27 cellular contexts compared by ENCODE assay signal in genomic region chr11:15704064-15704463, GRCh38.
"Had no signal": no experiment of that assay in that cellular context is flagged by ENCODE, and none has a peak within 500 bp of the region (broad histone marks: within the 10 kb centered on the region; RNA-seq: fewer than 3 reads in every experiment).

No MANE protein-coding gene starts in this region.

- H3K4me3 Mint-ChIP-seq: activated CD4-positive, alpha-beta memory T cell treated with anti-CD3 and anti-CD28 coated beads for 36 hours; activated CD4-positive, alpha-beta T cell treated with anti-CD3 and anti-CD28 coated beads, Interleukin-2, amount 10 ng/mL, durations not matched to agents 24 days and 14 days; activated naive CD8-positive, alpha-beta T cell treated with anti-CD3 and anti-CD28 coated beads, Interleukin-2, amount 50 U/mL, for 24 hours; activated T-cell treated with anti-CD3 and anti-CD28 coated beads, Interleukin-2, amount 50 U/mL, for 4 hours; T-helper 1 cell treated with Interleukin-12 subunit alpha and Interleukin-12 subunit beta and Interleukin-4 antibody, amounts not matched to agents 30 μg/mL and 1 μg/mL, for 36 hours; WTC11 had no signal

- DNase-seq: activated CD4-positive, alpha-beta memory T cell treated with anti-CD3 and anti-CD28 coated beads for 36 hours; activated CD4-positive, alpha-beta T cell treated with anti-CD3 and anti-CD28 coated beads for 1 hour; activated CD4-positive, alpha-beta T cell treated with anti-CD3 and anti-CD28 coated beads, Interleukin-2, amount 10 ng/mL, durations not matched to agents 24 days and 14 days; activated CD8-positive, alpha-beta memory T cell treated with anti-CD3 and anti-CD28 coated beads for 24 hours; activated effector memory CD4-positive, alpha-beta T cell treated with anti-CD3 and anti-CD28 coated beads, Interleukin-2, amount 50 U/mL, for 16 hours; activated naive CD4-positive, alpha-beta T cell treated with Interleukin-2 at 50 U/mL for 16 hours; activated naive CD8-positive, alpha-beta T cell treated with anti-CD3 and anti-CD28 coated beads, Interleukin-2, amount 50 U/mL, for 24 hours; activated T-cell treated with anti-CD3 and anti-CD28 coated beads, Interleukin-2, amount 50 U/mL, for 4 hours; amygdala; brain microvascular endothelial cell; Karpas-422; MM.1S; NCI-H1105; NCI-H146; NCI-H187 treated with DMSO at 0.1 percent for 48 hours; NCI-H2081 treated with DMSO at 0.1 percent for 48 hours; NCI-H446; NCI-H524; SHP77; SW 1271 had no signal

- H3K36me3 ChIP-seq: brain microvascular endothelial cell, cardiac muscle cell, SJSA1 had no signal

- H3K27me3 Mint-ChIP-seq: activated CD4-positive, alpha-beta memory T cell treated with anti-CD3 and anti-CD28 coated beads for 36 hours; activated CD4-positive, alpha-beta T cell treated with anti-CD3 and anti-CD28 coated beads, Interleukin-2, amount 10 ng/mL, durations not matched to agents 24 days and 14 days; activated naive CD8-positive, alpha-beta T cell treated with anti-CD3 and anti-CD28 coated beads, Interleukin-2, amount 50 U/mL, for 24 hours had no signal

- H3K27me3 ChIP-seq: brain microvascular endothelial cell, cardiac muscle cell, SJSA1 had no signal

- H3K4me1 Mint-ChIP-seq: activated CD4-positive, alpha-beta T cell treated with anti-CD3 and anti-CD28 coated beads, Interleukin-2, amount 10 ng/mL, durations not matched to agents 24 days and 14 days; activated naive CD8-positive, alpha-beta T cell treated with anti-CD3 and anti-CD28 coated beads, Interleukin-2, amount 50 U/mL, for 24 hours had no signal

- H3K9me3 Mint-ChIP-seq: activated CD4-positive, alpha-beta memory T cell treated with anti-CD3 and anti-CD28 coated beads for 36 hours; activated naive CD8-positive, alpha-beta T cell treated with anti-CD3 and anti-CD28 coated beads, Interleukin-2, amount 50 U/mL, for 24 hours; T-helper 1 cell treated with Interleukin-12 subunit alpha and Interleukin-12 subunit beta and Interleukin-4 antibody, amounts not matched to agents 30 μg/mL and 1 μg/mL, for 36 hours had no signal

- H3K27ac ChIP-seq: brain microvascular endothelial cell, cardiac muscle cell, SJSA1 had no signal

- ATAC-seq: activated naive CD4-positive, alpha-beta T cell treated with anti-CD3 and anti-CD28 coated beads, Interleukin-2, amount 50 U/mL, for 72 hours; activated naive CD8-positive, alpha-beta T cell treated with anti-CD3 and anti-CD28 coated beads, Interleukin-2, amount 50 U/mL, for 24 hours; activated T-cell treated with anti-CD3 and anti-CD28 coated beads, Interleukin-2, amount 50 U/mL, for 4 hours; K562; SK-N-SH treated with all-trans-retinoic acid at 6 μM for 48 hours; WTC11 had no signal

- H3K27ac Mint-ChIP-seq: activated CD4-positive, alpha-beta memory T cell treated with anti-CD3 and anti-CD28 coated beads for 36 hours; activated CD4-positive, alpha-beta T cell treated with anti-CD3 and anti-CD28 coated beads, Interleukin-2, amount 10 ng/mL, durations not matched to agents 24 days and 14 days; activated naive CD4-positive, alpha-beta T cell treated with anti-CD3 and anti-CD28 coated beads, Interleukin-2, amount 50 U/mL, for 72 hours; activated naive CD8-positive, alpha-beta T cell treated with anti-CD3 and anti-CD28 coated beads, Interleukin-2, amount 50 U/mL, for 24 hours; T-helper 1 cell treated with Interleukin-12 subunit alpha and Interleukin-12 subunit beta and Interleukin-4 antibody, amounts not matched to agents 30 μg/mL and 1 μg/mL, for 36 hours; WTC11 had no signal

- H3K4me3 ChIP-seq: cardiac muscle cell, K562, SJSA1 had no signal

- H3K36me3 Mint-ChIP-seq: activated CD4-positive, alpha-beta memory T cell treated with anti-CD3 and anti-CD28 coated beads for 36 hours; activated naive CD4-positive, alpha-beta T cell treated with anti-CD3 and anti-CD28 coated beads, Interleukin-2, amount 50 U/mL, for 72 hours; WTC11 had no signal

- H3K9me3 ChIP-seq: SJSA1 had no signal
